Comparison of ENCODE assay signal across 16 cellular contexts in the genomic region with DNA sequence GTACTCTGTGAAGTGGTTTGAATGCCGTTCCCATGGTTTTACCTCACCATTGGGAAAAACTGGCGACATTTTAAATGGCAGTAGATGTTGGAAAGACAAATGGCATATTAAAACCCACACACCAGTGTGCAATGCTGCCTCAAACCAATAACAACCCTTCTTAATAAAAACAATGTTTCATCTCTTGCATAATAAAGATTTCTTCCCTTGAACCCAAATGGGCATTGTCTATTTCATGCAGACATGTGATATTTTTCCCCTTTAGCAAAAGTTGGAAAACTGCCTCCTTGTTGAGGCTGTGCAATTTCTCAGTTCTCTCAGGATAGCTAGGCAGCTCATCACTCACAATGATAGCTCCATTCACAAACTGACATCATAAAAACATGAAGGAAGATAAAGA. TPM values are rescaled to one million over a fixed set of nuclear protein-coding genes. Genes with fewer than 3 reads are reported as not detected.
"Had no signal": no experiment of that assay in that cellular context is flagged by ENCODE, and none has a peak within 500 bp of the region (broad histone marks: within the 10 kb centered on the region; RNA-seq: fewer than 3 reads in every experiment).

No MANE protein-coding gene starts in this region.

- H3K79me2 ChIP-seq: parathyroid adenoma had no signal

- H3K9ac ChIP-seq: parathyroid adenoma had no signal

- H3K4me1 ChIP-seq: breast epithelium, foreskin keratinocyte, lower lobe of right lung, parathyroid adenoma, tibial artery, uterus had no signal

- H3K9me3 Mint-ChIP-seq: activated T-helper 1 cell treated with anti-CD3 and anti-CD28 coated beads, Interleukin-12 subunit alpha, Interleukin-12 subunit beta, Interleukin-2, Interleukin-4 antibody, amounts not matched to agents 30 ng/mL and 10 ng/mL and 1 ng/mL, durations not matched to agents 14 hours and 24 hours and 36 hours; stimulated activated memory B cell treated with anti-CD40 and anti-IgM and Interleukin-4, amounts not matched to agents 10 μg/mL and 1 μg/mL and 100 μg/mL, for 72 hours had no signal

- DNase-seq: activated CD4-positive, alpha-beta T cell treated with anti-CD3 and anti-CD28 coated beads, Interleukin-2, amount 50 U/mL, for 1 hour; activated CD8-positive, alpha-beta memory T cell treated with anti-CD3 and anti-CD28 coated beads for 24 hours; activated naive CD4-positive, alpha-beta T cell; activated naive CD8-positive, alpha-beta T cell treated with anti-CD3 and anti-CD28 coated beads, Interleukin-2, amount 10 ng/mL, durations not matched to agents 7 days and 5 days; foreskin keratinocyte; lower lobe of right lung; naive B cell; stimulated activated CD4-positive, alpha-beta T cell treated with anti-CD3 and anti-CD28 coated beads, Interleukin-2, amount 100 ng/mL, for 48 hours; tibial artery had no signal

- H3K4me3 Mint-ChIP-seq: activated naive CD8-positive, alpha-beta T cell treated with anti-CD3 and anti-CD28 coated beads, Interleukin-2, amount 10 ng/mL, durations not matched to agents 7 days and 5 days; activated T-helper 1 cell treated with anti-CD3 and anti-CD28 coated beads, Interleukin-12 subunit alpha, Interleukin-12 subunit beta, Interleukin-2, Interleukin-4 antibody, amounts not matched to agents 30 ng/mL and 10 ng/mL and 1 ng/mL, durations not matched to agents 14 hours and 24 hours and 36 hours; naive B cell; stimulated activated memory B cell treated with anti-CD40 and anti-IgM and Interleukin-4, amounts not matched to agents 10 μg/mL and 1 μg/mL and 100 μg/mL, for 72 hours had no signal

- ATAC-seq: esophagus mucosa; foreskin keratinocyte; lower lobe of right lung; stimulated activated memory B cell treated with anti-CD40 and anti-IgM and Interleukin-4, amounts not matched to agents 10 μg/mL and 1 μg/mL and 100 μg/mL, for 72 hours had no signal

- H2AFZ ChIP-seq: parathyroid adenoma had no signal

- H3K36me3 Mint-ChIP-seq: activated naive CD8-positive, alpha-beta T cell treated with anti-CD3 and anti-CD28 coated beads, Interleukin-2, amount 10 ng/mL, durations not matched to agents 7 days and 5 days; naive B cell; stimulated activated memory B cell treated with anti-CD40 and anti-IgM and Interleukin-4, amounts not matched to agents 10 μg/mL and 1 μg/mL and 100 μg/mL, for 72 hours had no signal

- H3K27me3 Mint-ChIP-seq: activated naive CD8-positive, alpha-beta T cell treated with anti-CD3 and anti-CD28 coated beads, Interleukin-2, amount 10 ng/mL, durations not matched to agents 7 days and 5 days; stimulated activated memory B cell treated with anti-CD40 and anti-IgM and Interleukin-4, amounts not matched to agents 10 μg/mL and 1 μg/mL and 100 μg/mL, for 72 hours had no signal

- H3K4me3 ChIP-seq: breast epithelium, lower lobe of right lung, tibial artery, uterus had no signal

- H3K36me3 ChIP-seq: breast epithelium, lower lobe of right lung, tibial artery, uterus had no signal

- H3K4me1 Mint-ChIP-seq: activated naive CD8-positive, alpha-beta T cell treated with anti-CD3 and anti-CD28 coated beads, Interleukin-2, amount 10 ng/mL, durations not matched to agents 7 days and 5 days; naive B cell; stimulated activated memory B cell treated with anti-CD40 and anti-IgM and Interleukin-4, amounts not matched to agents 10 μg/mL and 1 μg/mL and 100 μg/mL, for 72 hours had no signal

- H3K27me3 ChIP-seq: breast epithelium, foreskin keratinocyte, tibial artery, uterus had no signal

- H3K9me3 ChIP-seq: breast epithelium, lower lobe of right lung, tibial artery, uterus had no signal

- H3K27ac ChIP-seq: breast epithelium, foreskin keratinocyte, lower lobe of right lung, parathyroid adenoma, tibial artery, uterus had no signal

- H3K27ac Mint-ChIP-seq: activated naive CD8-positive, alpha-beta T cell treated with anti-CD3 and anti-CD28 coated beads, Interleukin-2, amount 10 ng/mL, durations not matched to agents 7 days and 5 days; activated T-helper 1 cell treated with anti-CD3 and anti-CD28 coated beads, Interleukin-12 subunit alpha, Interleukin-12 subunit beta, Interleukin-2, Interleukin-4 antibody, amounts not matched to agents 30 ng/mL and 10 ng/mL and 1 ng/mL, durations not matched to agents 14 hours and 24 hours and 36 hours; naive B cell; stimulated activated memory B cell treated with anti-CD40 and anti-IgM and Interleukin-4, amounts not matched to agents 10 μg/mL and 1 μg/mL and 100 μg/mL, for 72 hours had no signal

RNA-seq across cellular contexts. Expression of a gene that starts 33.7 kb away (rescaled TPM):
- total RNA-seq: activated naive CD8-positive, alpha-beta T cell treated with anti-CD3 and anti-CD28 coated beads, Interleukin-2, amount 10 ng/mL, durations not matched to agents 7 days and 5 days; activated T-helper 1 cell treated with anti-CD3 and anti-CD28 coated beads, Interleukin-12 subunit alpha, Interleukin-12 subunit beta, Interleukin-2, Interleukin-4 antibody, amounts not matched to agents 30 ng/mL and 10 ng/mL and 1 ng/mL, durations not matched to agents 14 hours and 24 hours and 36 hours; esophagus mucosa; foreskin keratinocyte; lower lobe of right lung; mononuclear cell had no signal
- polyA plus RNA-seq: foreskin keratinocyte had no signal
